In the genomic region with DNA sequence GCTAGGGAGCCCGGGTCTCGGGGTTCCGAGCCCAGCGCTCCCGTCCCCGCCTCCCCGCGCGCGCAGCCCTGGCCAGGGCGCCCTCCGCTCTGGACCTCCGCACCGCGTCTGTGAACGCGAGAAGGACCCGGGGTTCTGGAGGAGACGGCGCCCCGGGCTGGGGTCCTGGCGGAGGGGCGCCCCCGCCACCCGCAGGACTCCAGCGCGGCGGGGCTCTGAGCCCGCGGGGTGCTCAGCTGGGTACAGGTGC, we compare ENCODE assay signal across 8 cellular contexts. TPM values are rescaled to one million over a fixed set of nuclear protein-coding genes. Genes with fewer than 3 reads are reported as not detected.
DNase-seq lines count a peak whose midpoint lies in the region; ATAC-seq and TF ChIP-seq lines count a peak whose summit lies in the region.

No MANE protein-coding gene starts in this region.

- TF ChIP-seq CTCF in nephron (IDR thresholded peaks at IDR 0.05; ENCODE audit: unreplicated experiment in 3 of 3) = no peak

- peaks cover 20% of the 10 kb centered on the region for H3K27me3 Mint-ChIP-seq in activated T-cell treated with anti-CD3 and anti-CD28 coated beads, Interleukin-2, amount 50 U/mL, for 72 hours (ENCODE audit: low read depth)
- H3K27me3 Mint-ChIP-seq in nephron (ENCODE audit: low read depth) = peaks cover 36% of the 10 kb centered on the region

- DNase-seq in activated T-cell treated with anti-CD3 and anti-CD28 coated beads, Interleukin-2, amount 50 U/mL, for 72 hours = no peak
- DNase-seq in activated T-cell treated with anti-CD3 and anti-CD28 coated beads, Interleukin-2, amount 50 U/mL, for 1 hour = no peak
- DNase-seq in dermis blood vessel endothelial cell (peak; percentile 23), DMS79 (lab: John Stamatoyannopoulos, UW) (no peak), NCI-H82 (lab: John Stamatoyannopoulos, UW) (no peak), head of caudate nucleus (no peak)

- intact Hi-C loops in head of caudate nucleus (cut with DNase I) = no loop called here

- ATAC-seq in activated T-cell treated with anti-CD3 and anti-CD28 coated beads, Interleukin-2, amount 50 U/mL, for 72 hours (replicated peaks in 1 of 2) = peak; percentile 59
- ATAC-seq in HG03354 (IDR thresholded peaks at IDR 0.05; ENCODE audit: poor library complexity, severe bottlenecking, unreplicated experiment) = peak; percentile 33

- no peak overlapping the region for H3K27ac Mint-ChIP-seq in activated T-cell treated with anti-CD3 and anti-CD28 coated beads, Interleukin-2, amount 50 U/mL, for 72 hours
- no peak overlapping the region for H3K27ac Mint-ChIP-seq in nephron

- H3K9me3 Mint-ChIP-seq in activated T-cell treated with anti-CD3 and anti-CD28 coated beads, Interleukin-2, amount 50 U/mL, for 72 hours = no peaks in the 10 kb centered on the region
- peaks cover 10% of the 10 kb centered on the region for H3K9me3 Mint-ChIP-seq in nephron

- peaks cover 2 to 3% of the 10 kb centered on the region in 2 donors for H3K36me3 Mint-ChIP-seq in activated T-cell treated with anti-CD3 and anti-CD28 coated beads, Interleukin-2, amount 50 U/mL, for 72 hours (ENCODE audit: insufficient read depth in 2 of 2)
- H3K36me3 Mint-ChIP-seq in nephron (ENCODE audit: low read depth) = peaks cover 3% of the 10 kb centered on the region

- H3K4me3 Mint-ChIP-seq in activated T-cell treated with anti-CD3 and anti-CD28 coated beads, Interleukin-2, amount 50 U/mL, for 72 hours = peak overlapping the region in 1 of 2 donors; percentile 80
- H3K4me3 Mint-ChIP-seq in nephron = peak overlapping the region in 2 of 3 experiments; percentile 75 to 82

- H3K4me1 Mint-ChIP-seq in activated T-cell treated with anti-CD3 and anti-CD28 coated beads, Interleukin-2, amount 50 U/mL, for 72 hours (ENCODE audit: low read depth) = peaks cover 22% of the 10 kb centered on the region
- H3K4me1 Mint-ChIP-seq in nephron = peaks cover 8% of the 10 kb centered on the region

RNA-seq across cellular contexts. Expression of gene TMOD1, which starts 0.4 kb away (rescaled TPM):
- total RNA-seq in activated T-cell treated with anti-CD3 and anti-CD28 coated beads, Interleukin-2, amount 50 U/mL, for 72 hours = 1 to 10 TPM; 3.8 to 5.4 TPM
- total RNA-seq in dermis blood vessel endothelial cell = 3.7 and 5.2 TPM in 2 replicates
